Comparison of ENCODE assay signal across 8 cellular contexts in genomic region chr1:219416598-219417238, GRCh38.
DNase-seq lines count a peak whose midpoint lies in the region; ATAC-seq, FAIRE-seq and TF ChIP-seq lines count a peak whose summit lies in the region.

No MANE protein-coding gene starts in this region.

- TF ChIP-seq CTCF in C4-2B (conservative IDR thresholded peaks at IDR 0.05) (peak; percentile 88), endothelial cell of umbilical vein (IDR thresholded peaks at IDR 0.05; ENCODE audit: extremely low read depth in 1 of 2, insufficient read depth in 1 of 2, low read depth in 1 of 2, low read length in 2 of 2) (peak; percentile 62 to 75), testis (IDR thresholded peaks at IDR 0.05) (peak in 2 of 3 experiments; percentile 56 to 60)

- H3K4me3 ChIP-seq in endothelial cell of umbilical vein (replicated peaks in 1 of 3; ENCODE audit: insufficient read depth in 1 of 3, low read depth in 1 of 3, low read length in 3 of 3) (no peak overlapping the region), testis (no peak overlapping the region)

- no peaks in the 10 kb centered on the region for H3K9me3 ChIP-seq in endothelial cell of umbilical vein (replicated peaks; ENCODE audit: control insufficient read depth, insufficient read depth, low read length)
- H3K9me3 ChIP-seq in testis, result no peaks in the 10 kb centered on the region

- no peaks in the 10 kb centered on the region for H3K36me3 Mint-ChIP-seq in activated CD4-positive, alpha-beta memory T cell treated with anti-CD3 and anti-CD28 coated beads for 36 hours
- H3K36me3 Mint-ChIP-seq in naive B cell, result no peaks in the 10 kb centered on the region

- H3K9ac ChIP-seq in endothelial cell of umbilical vein (replicated peaks; ENCODE audit: extremely low read depth, insufficient read depth, low read length), result no peak overlapping the region

- H3K4me1 Mint-ChIP-seq in activated CD4-positive, alpha-beta memory T cell treated with anti-CD3 and anti-CD28 coated beads for 36 hours (ENCODE audit: low read depth), result no peaks in the 10 kb centered on the region
- H3K4me1 Mint-ChIP-seq in naive B cell, result no peaks in the 10 kb centered on the region

- H2AFZ ChIP-seq in endothelial cell of umbilical vein (ENCODE audit: low read depth, low read length), result no peak overlapping the region

- no peaks in the 10 kb centered on the region for H3K4me1 ChIP-seq in endothelial cell of umbilical vein (ENCODE audit: control insufficient read depth, extremely low read depth, insufficient read depth, low read length)
- H3K4me1 ChIP-seq in testis, result no peaks in the 10 kb centered on the region

- H3K27me3 ChIP-seq in endothelial cell of umbilical vein (ENCODE audit: control insufficient read depth in 2 of 2, insufficient read depth in 2 of 2, low read length in 2 of 2), result no peaks in the 10 kb centered on the region
- no peaks in the 10 kb centered on the region for H3K27me3 ChIP-seq in testis

- H3K79me2 ChIP-seq in endothelial cell of umbilical vein (ENCODE audit: control insufficient read depth, insufficient read depth, low read length), result no peaks in the 10 kb centered on the region

- H3K4me2 ChIP-seq in endothelial cell of umbilical vein (ENCODE audit: insufficient read depth, low read length), result no peak overlapping the region

- H3K27ac ChIP-seq in C4-2B (no peak overlapping the region), endothelial cell of umbilical vein (ENCODE audit: insufficient read depth, low read depth, low read length) (no peak overlapping the region), testis (no peak overlapping the region)

- peak; percentile 79 for FAIRE-seq in endothelial cell of umbilical vein (lab: Jason Lieb, UNC)

- H3K9me3 Mint-ChIP-seq in activated CD4-positive, alpha-beta memory T cell treated with anti-CD3 and anti-CD28 coated beads for 36 hours, result no peaks in the 10 kb centered on the region
- H3K9me3 Mint-ChIP-seq in naive B cell, result no peaks in the 10 kb centered on the region

- no peaks in the 10 kb centered on the region for H3K9me1 ChIP-seq in endothelial cell of umbilical vein (replicated peaks; ENCODE audit: control insufficient read depth, extremely low read depth, insufficient read depth, low read length)

- no peaks in the 10 kb centered on the region for H4K20me1 ChIP-seq in endothelial cell of umbilical vein (replicated peaks; ENCODE audit: control insufficient read depth, extremely low read depth, insufficient read depth, low read length)

- 38 to 40% methylated on average over 1 of the region's 1 CpG for WGBS in testis, 2 donors

- no peaks in the 10 kb centered on the region for H3K36me3 ChIP-seq in endothelial cell of umbilical vein (ENCODE audit: control insufficient read depth in 2 of 2, extremely low read depth in 1 of 2, insufficient read depth in 2 of 2, low read length in 2 of 2)
- H3K36me3 ChIP-seq in testis (ENCODE audit: low read depth, missing control alignments), result no peaks in the 10 kb centered on the region

- CTCF ChIA-PET in activated CD4-positive, alpha-beta memory T cell treated with anti-CD3 and anti-CD28 coated beads for 36 hours (lab: Charles Lee), result interaction anchor here (0.6 to 1.4 kb wide), 4 partner anchors 11 to 172 kb away, joined by 3 to 5 read pairs (median 4); no protein-coding TSS in a partner anchor
- CTCF ChIA-PET in endothelial cell of umbilical vein (lab: Charles Lee), result interaction anchor here (0.7 to 2.2 kb wide), 15 partner anchors 8 to 1117 kb away, joined by 3 to 11 read pairs (median 3); no protein-coding TSS in a partner anchor

- H3K27me3 Mint-ChIP-seq in activated CD4-positive, alpha-beta memory T cell treated with anti-CD3 and anti-CD28 coated beads for 36 hours, result peaks cover 2% of the 10 kb centered on the region
- H3K27me3 Mint-ChIP-seq in naive B cell, result peaks cover 0 to 10% (median 5%) of the 10 kb centered on the region in 3 donors

- POLR2A ChIA-PET in activated CD4-positive, alpha-beta memory T cell treated with anti-CD3 and anti-CD28 coated beads for 36 hours (lab: Charles Lee), result no interaction called here
- POLR2A ChIA-PET in endothelial cell of umbilical vein (lab: Charles Lee), result no interaction called here

- dilution Hi-C loops in endothelial cell of umbilical vein (cut with MboI; ENCODE audit: extremely low pct_ligation_motif_present, low sequenced_read_pairs), result no loop called here

- ATAC-seq in GM18909 (IDR thresholded peaks at IDR 0.05; ENCODE audit: poor library complexity, unreplicated experiment) (peak; percentile 94), HG03108 (IDR thresholded peaks at IDR 0.05; ENCODE audit: unreplicated experiment) (peak; percentile 72), naive B cell (ENCODE audit: low read depth in 2 of 2) (peak; percentile 58 to 66)

- H3K27ac Mint-ChIP-seq in activated CD4-positive, alpha-beta memory T cell treated with anti-CD3 and anti-CD28 coated beads for 36 hours, result no peak overlapping the region
- no peak overlapping the region for H3K27ac Mint-ChIP-seq in naive B cell

- TF ChIP-seq POLR2A in endothelial cell of umbilical vein (IDR thresholded peaks at IDR 0.05; ENCODE audit: low read depth, low read length) (no peak), testis (IDR thresholded peaks at IDR 0.05) (no peak)

- H3K4me3 Mint-ChIP-seq in activated CD4-positive, alpha-beta memory T cell treated with anti-CD3 and anti-CD28 coated beads for 36 hours, result no peak overlapping the region
- no peak overlapping the region for H3K4me3 Mint-ChIP-seq in naive B cell

- no TSS peak for BruUV-seq in endothelial cell of umbilical vein (replicated peaks; lab: Mats Ljungman, UMichigan)

- DNase-seq in NCI-H345 treated with DMSO at 0.1 percent for 48 hours (lab: John Stamatoyannopoulos, UW; ENCODE audit: unreplicated experiment) (peak; percentile 20), endothelial cell of umbilical vein (ENCODE audit: low read depth, low spot score) (peak; percentile 71), naive B cell (peak; percentile 36), testis (peak; percentile 80)
- DNase-seq in activated CD4-positive, alpha-beta memory T cell treated with anti-CD3 and anti-CD28 coated beads for 36 hours, result peak; percentile 70

- intact Hi-C loops in activated CD4-positive, alpha-beta memory T cell treated with anti-CD3 and anti-CD28 coated beads for 36 hours (cut with micrococcal nuclease), result loop anchor here (1.0 to 10.0 kb wide), 3 partner anchors 212 to 1086 kb away; no protein-coding TSS in a partner anchor
- intact Hi-C loops in endothelial cell of umbilical vein (cut with micrococcal nuclease), result loop anchor here (1.0 kb wide), 4 partner anchors 112 to 1086 kb away; no protein-coding TSS in a partner anchor
- intact Hi-C loops in testis (cut with DNase I; ENCODE audit: low total_unique reads), result no loop called here

TF ChIP-seq in endothelial cell of umbilical vein, 7 proteins besides CTCF, POLR2A, EP300 and RAD21:
- TF ChIP-seq EZH2 (IDR thresholded peaks at IDR 0.05; ENCODE audit: borderline replicate concordance, low read depth, low read length, severe bottlenecking) (no peak), FOS (IDR thresholded peaks at IDR 0.05; ENCODE audit: borderline replicate concordance, insufficient read depth, low read length) (no peak), MAX (IDR thresholded peaks at IDR 0.05; ENCODE audit: insufficient read depth, insufficient read length) (no peak), JUN (IDR thresholded peaks at IDR 0.05; ENCODE audit: borderline replicate concordance, insufficient read depth, insufficient read length, low read depth) (no peak), GATA2 (IDR thresholded peaks at IDR 0.05; ENCODE audit: insufficient read depth, insufficient read length, low read depth, low read length) (no peak), MYC (IDR thresholded peaks at IDR 0.05; ENCODE audit: low read depth, low read length) (no peak), POLR2AphosphoS5 (IDR thresholded peaks at IDR 0.05; ENCODE audit: insufficient read depth, low read depth, low read length) (no peak)

Comparison
In these comparisons a context has a peak if more than half of its experiments do, and no peak if none do; other contexts are left out.
1. DNase-seq: peak in every context shown above with its lines; median percentile 80 in testis; 71 in endothelial cell of umbilical vein; 70 in activated CD4-positive, alpha-beta memory T cell treated with anti-CD3 and anti-CD28 coated beads for 36 hours; 36 in naive B cell; 20 in NCI-H345 treated with DMSO at 0.1 percent for 48 hours.